8 cellular contexts compared by ENCODE assay signal in genomic region chr1:51661081-51661518, GRCh38. TPM values are rescaled to one million over a fixed set of nuclear protein-coding genes. Genes with fewer than 3 reads are reported as not detected.
A peak's percentile ranks its signal among the peaks of the same experiment; 100 is the strongest.
DNase-seq lines count a peak whose midpoint lies in the region; TF ChIP-seq lines count a peak whose summit lies in the region.

No MANE protein-coding gene starts in this region.

- H2BK5ac ChIP-seq in neuronal stem cell (ENCODE audit: low read length), result no peak overlapping the region

- no peak overlapping the region for H2BK120ac ChIP-seq in neuronal stem cell (ENCODE audit: low read depth, low read length)

- no peaks in the 10 kb centered on the region for H3K27me3 ChIP-seq in rectal smooth muscle tissue (ENCODE audit: control insufficient read depth, insufficient read depth, low read length)
- H3K27me3 ChIP-seq in suprapubic skin, result no peaks in the 10 kb centered on the region
- H3K27me3 ChIP-seq in neuronal stem cell (ENCODE audit: control insufficient read depth in 3 of 3, insufficient read depth in 3 of 3, low read depth in 1 of 3, low read length in 3 of 3), result no peaks in the 10 kb centered on the region

- TF ChIP-seq POLR2A in suprapubic skin (IDR thresholded peaks at IDR 0.05), result no peak

- H4K91ac ChIP-seq in neuronal stem cell (ENCODE audit: low read depth, low read length, poor library complexity), result no peak overlapping the region

- H3K14ac ChIP-seq in neuronal stem cell (ENCODE audit: low read length), result no peak overlapping the region

- DNase-seq in EH (ENCODE audit: low read depth) (peak; percentile 99), SK-N-MC (ENCODE audit: low read depth, low spot score) (peak; percentile 56), foreskin fibroblast (peak; percentile 90 to 93), NCI-H1092 treated with DMSO at 0.1 percent for 48 hours (lab: John Stamatoyannopoulos, UW) (no peak), suprapubic skin (ENCODE audit: low spot score in 2 of 2) (no peak), neuronal stem cell (ENCODE audit: low spot score) (no peak)
- DNase-seq in effector CD4-positive, alpha-beta T cell, result no peak

- WGBS in suprapubic skin, result 10% methylated on average over 3 of the region's 3 CpGs
- no CpG with 5 or more reads among the region's 3 CpGs for WGBS in neuronal stem cell (ENCODE audit: extremely low coverage in 2 of 2, insufficient read length in 2 of 2, insufficient replicate concordance in 1 of 2), 2 donors

- peaks cover 25% of the 10 kb centered on the region for H3K4me1 ChIP-seq in rectal smooth muscle tissue (ENCODE audit: control insufficient read depth, insufficient read depth, low read length)
- H3K4me1 ChIP-seq in suprapubic skin, result peaks cover 31% of the 10 kb centered on the region
- H3K4me1 ChIP-seq in neuronal stem cell (ENCODE audit: control insufficient read depth in 2 of 2, insufficient read depth in 1 of 2, low read depth in 1 of 2, low read length in 2 of 2), result peaks cover 0 to 3% of the 10 kb centered on the region in 2 donors

- peak overlapping the region; percentile 53; the same call in 1 of the 2 replicates for H3K27ac ChIP-seq in SK-N-MC
- peak overlapping the region; percentile 40 for H3K27ac ChIP-seq in rectal smooth muscle tissue (ENCODE audit: low read depth, low read length)
- no peak overlapping the region for H3K27ac ChIP-seq in suprapubic skin
- no peak overlapping the region for H3K27ac ChIP-seq in neuronal stem cell (replicated peaks; ENCODE audit: low read length)

- H3K79me1 ChIP-seq in neuronal stem cell (ENCODE audit: low read depth, low read length), result no peaks in the 10 kb centered on the region

- H3K4me2 ChIP-seq in neuronal stem cell (ENCODE audit: insufficient read depth, low read length, poor library complexity, severe bottlenecking), result no peak overlapping the region

- H3K36me3 ChIP-seq in SK-N-MC (ENCODE audit: insufficient read depth, low read length), result no peaks in the 10 kb centered on the region
- no peaks in the 10 kb centered on the region for H3K36me3 ChIP-seq in rectal smooth muscle tissue (ENCODE audit: control insufficient read depth, insufficient read depth, low read length)
- peaks cover 3% of the 10 kb centered on the region for H3K36me3 ChIP-seq in suprapubic skin
- H3K36me3 ChIP-seq in neuronal stem cell (replicated peaks in 1 of 2; ENCODE audit: control insufficient read depth in 2 of 2, insufficient read depth in 2 of 2, low read length in 2 of 2), result no peaks in the 10 kb centered on the region

- H2AK5ac ChIP-seq in neuronal stem cell (ENCODE audit: low read depth, low read length), result no peak overlapping the region

- TF ChIP-seq CTCF in foreskin fibroblast (IDR thresholded peaks at IDR 0.05; ENCODE audit: low read depth, low read length) (no peak), suprapubic skin (IDR thresholded peaks at IDR 0.05) (no peak)

- no peak overlapping the region for H2BK15ac ChIP-seq in neuronal stem cell (ENCODE audit: low read length)

- H3K9ac ChIP-seq in SK-N-MC (ENCODE audit: insufficient read length) (no peak overlapping the region), rectal smooth muscle tissue (ENCODE audit: low read length) (no peak overlapping the region), neuronal stem cell (ENCODE audit: low read depth, low read length, poor library complexity) (no peak overlapping the region)

- H3K9me3 ChIP-seq in SK-N-MC (ENCODE audit: low read depth, low read length) (no peaks in the 10 kb centered on the region), suprapubic skin (no peaks in the 10 kb centered on the region), neuronal stem cell (replicated peaks in 1 of 2; ENCODE audit: control insufficient read depth in 2 of 2, insufficient read depth in 1 of 2, low read depth in 1 of 2, low read length in 2 of 2) (no peaks in the 10 kb centered on the region)

- no peak overlapping the region for H3K4ac ChIP-seq in neuronal stem cell (ENCODE audit: low read length)

- no peak for TF ChIP-seq EP300 in suprapubic skin (IDR thresholded peaks at IDR 0.05)

- no peak overlapping the region for H3K18ac ChIP-seq in neuronal stem cell (ENCODE audit: low read length)

- no peak overlapping the region for H3K23ac ChIP-seq in neuronal stem cell (ENCODE audit: low read depth, low read length, poor library complexity)

- no peak overlapping the region for H4K8ac ChIP-seq in neuronal stem cell (ENCODE audit: low read depth, low read length)

- no peak overlapping the region for H2AFZ ChIP-seq in neuronal stem cell (ENCODE audit: low read length)

- H2BK12ac ChIP-seq in neuronal stem cell (ENCODE audit: low read length), result no peak overlapping the region

- H3K4me3 ChIP-seq in SK-N-MC (peak overlapping the region; percentile 49; the same call in 1 of the 2 replicates), foreskin fibroblast (ENCODE audit: low read depth in 1 of 2, low read length in 2 of 2) (no peak overlapping the region), rectal smooth muscle tissue (ENCODE audit: low read length) (no peak overlapping the region), suprapubic skin (no peak overlapping the region), neuronal stem cell (ENCODE audit: low read length in 2 of 2) (no peak overlapping the region)

RNA-seq across cellular contexts. Expression of gene OSBPL9, which starts 44.2 kb away (rescaled TPM):
- total RNA-seq in suprapubic skin, result 100 to 1,000 TPM in 2 of 4 donors, 10 to 100 TPM in 2; 49.7 to 166 (median 90.4) TPM
- polyA plus RNA-seq in neuronal stem cell (2013, experiment 1 of 2), result 81.0 TPM
- polyA plus RNA-seq in neuronal stem cell (2013, experiment 2 of 2), result 81.7 TPM

Comparison
In these comparisons a context has a peak if more than half of its experiments do, and no peak if none do; other contexts are left out.
1. DNase-seq: peak in EH (single experiment), SK-N-MC (single experiment) and foreskin fibroblast (2 of 2); none in NCI-H1092 treated with DMSO at 0.1 percent for 48 hours (single experiment), effector CD4-positive, alpha-beta T cell (single experiment), suprapubic skin (0 of 2) and neuronal stem cell (single experiment).
2. H3K27ac ChIP-seq: peak in SK-N-MC (single experiment) and rectal smooth muscle tissue (single experiment); none in suprapubic skin (single experiment) and neuronal stem cell (single experiment).